ENCODE assay signal across 14 cellular contexts in genomic region chr9:37914701-37915358, GRCh38.
"Had no signal": no experiment of that assay in that cellular context is flagged by ENCODE, and none has a peak within 500 bp of the region (broad histone marks: within the 10 kb centered on the region; RNA-seq: fewer than 3 reads in every experiment).

No MANE protein-coding gene starts in this region.

- H3K4me1 ChIP-seq: tibial artery had no signal

- H3K27ac Mint-ChIP-seq: activated T-helper 17 cell treated with anti-CD3 and anti-CD28 coated beads, Interleukin-2, amount 50 U/mL, for 72 hours had no signal

- H3K4me2 ChIP-seq: hepatocyte had no signal

- H3K27me3 ChIP-seq: cardiac muscle cell, hepatocyte, left lung, sigmoid colon, tibial artery had no signal

- H3K9me3 ChIP-seq: left lung, sigmoid colon, tibial artery had no signal

- ATAC-seq: activated T-helper 17 cell treated with anti-CD3 and anti-CD28 coated beads, Interleukin-2, amount 50 U/mL, for 72 hours; left lung; natural killer cell treated with Interleukin-12 subunit alpha and Interleukin-12 subunit beta and Interleukin-15 and Interleukin-18, amount 100 ng/mL, for 72 hours had no signal

- H3K36me3 Mint-ChIP-seq: natural killer cell treated with Interleukin-12 subunit alpha and Interleukin-12 subunit beta and Interleukin-15 and Interleukin-18, amount 100 ng/mL, for 72 hours had no signal

- H2AFZ ChIP-seq: hepatocyte had no signal

- H3K4me3 Mint-ChIP-seq: activated T-helper 17 cell treated with anti-CD3 and anti-CD28 coated beads, Interleukin-2, amount 50 U/mL, for 72 hours; natural killer cell treated with Interleukin-12 subunit alpha and Interleukin-12 subunit beta and Interleukin-15 and Interleukin-18, amount 100 ng/mL, for 72 hours had no signal

- H3K9me3 Mint-ChIP-seq: activated T-helper 17 cell treated with anti-CD3 and anti-CD28 coated beads, Interleukin-2, amount 50 U/mL, for 72 hours; natural killer cell treated with Interleukin-12 subunit alpha and Interleukin-12 subunit beta and Interleukin-15 and Interleukin-18, amount 100 ng/mL, for 72 hours had no signal

- H3K27ac ChIP-seq: cardiac muscle cell, hepatocyte, left lung, tibial artery had no signal

- DNase-seq: activated CD4-positive, alpha-beta T cell treated with anti-CD3 and anti-CD28 coated beads, Interleukin-2, amount 50 U/mL, for 1 hour; activated CD4-positive, CD25-positive, alpha-beta regulatory T cell; activated CD8-positive, alpha-beta memory T cell treated with anti-CD3 and anti-CD28 coated beads for 24 hours; activated naive CD4-positive, alpha-beta T cell treated with anti-CD3 and anti-CD28 coated beads, Interleukin-2, amount 50 U/mL, for 16 hours; activated T-cell treated with anti-CD3 and anti-CD28 coated beads for 4 hours; left lung; sigmoid colon; stimulated activated CD4-positive, alpha-beta T cell treated with anti-CD3 and anti-CD28 coated beads, Interleukin-12 subunit alpha, Interleukin-12 subunit beta, amount 100 ng/mL, for 4 hours; stimulated activated CD4-positive, alpha-beta T cell treated with anti-CD3 and anti-CD28 coated beads, Interleukin-2, amount 100 ng/mL, for 24 hours had no signal

- H3K79me2 ChIP-seq: hepatocyte had no signal

- H3K27me3 Mint-ChIP-seq: natural killer cell treated with Interleukin-12 subunit alpha and Interleukin-12 subunit beta and Interleukin-15 and Interleukin-18, amount 100 ng/mL, for 72 hours had no signal
